In genomic region chr9:107707419-107707837, GRCh38 we compare ENCODE assay signal across 1 cellular context.
TF ChIP-seq lines count a peak whose summit lies in the region.

No MANE protein-coding gene starts in this region.

TF ChIP-seq in IMR-90, 13 proteins besides CTCF, POLR2A, EP300 and RAD21 (continued from another document):
- TF ChIP-seq RCOR1 (IDR thresholded peaks at IDR 0.05; ENCODE audit: insufficient replicate concordance, low read length) (no peak), SMC3 (IDR thresholded peaks at IDR 0.05; ENCODE audit: low read depth, low read length) (no peak), FOS (IDR thresholded peaks at IDR 0.05; ENCODE audit: low read depth, low read length) (peak; percentile 66), RFX5 (IDR thresholded peaks at IDR 0.05; ENCODE audit: low read depth, low read length) (no peak), USF2 (IDR thresholded peaks at IDR 0.05; ENCODE audit: low read depth, low read length) (peak; percentile 63; the same call in 1 of the 2 replicates), CHD1 (IDR thresholded peaks at IDR 0.05; ENCODE audit: low read depth, low read length) (no peak)
